ENCODE assay signal across 27 cellular contexts in the genomic region with DNA sequence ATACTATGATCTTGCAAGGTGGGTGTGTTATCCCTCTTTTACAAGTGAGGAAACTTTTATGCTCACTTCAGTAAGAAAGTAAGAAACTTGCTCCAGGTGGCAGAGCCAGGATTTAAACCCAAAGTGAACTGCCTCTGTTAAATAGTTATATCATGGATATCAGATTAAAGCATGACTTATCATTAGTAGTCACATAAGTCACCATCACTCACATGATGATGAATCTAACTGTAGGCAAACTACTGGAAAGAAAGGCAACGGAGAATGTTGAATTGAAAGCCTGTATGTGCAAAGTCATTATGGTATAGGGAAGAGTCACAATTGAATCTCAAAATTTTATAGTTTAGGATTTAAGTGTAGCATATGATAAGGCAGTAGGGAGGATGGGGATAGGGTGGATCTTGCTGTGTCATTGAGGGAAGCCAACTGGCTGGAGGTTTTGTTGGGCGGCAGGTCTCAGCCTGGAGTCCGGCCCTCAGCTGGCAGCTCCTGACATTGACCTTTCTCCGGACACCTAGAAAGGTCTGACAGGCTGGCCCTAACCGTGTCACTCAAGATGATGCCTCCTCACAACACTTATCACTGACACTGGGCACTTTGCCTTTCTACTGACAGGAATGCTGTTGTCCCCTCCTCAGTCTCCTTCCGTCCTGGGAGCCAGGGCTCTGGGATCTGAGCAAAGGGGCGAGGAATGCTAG.
DNase-seq lines count a peak whose midpoint lies in the region; ATAC-seq and TF ChIP-seq lines count a peak whose summit lies in the region.
"Had no signal": no experiment of that assay in that cellular context is flagged by ENCODE, and none has a peak within 500 bp of the region (broad histone marks: within the 10 kb centered on the region; RNA-seq: fewer than 3 reads in every experiment).

No MANE protein-coding gene starts in this region.

- peak; percentile 84 for ATAC-seq in PC-3
- peak; percentile 23 for ATAC-seq in left lobe of liver
- ATAC-seq: activated CD8-positive, alpha-beta memory T cell treated with anti-CD3 and anti-CD28 coated beads, Interleukin-2, amount 10 ng/mL, durations not matched to agents 7 days and 5 days; lower lobe of right lung; stimulated activated naive CD8-positive, alpha-beta T cell treated with anti-CD3 and anti-CD28 coated beads, Interleukin-15, amount 100 ng/mL, for 72 hours had no signal

- H3K4me1 ChIP-seq in PC-3 (ENCODE audit: insufficient read depth, low read length) (peaks cover 33% of the 10 kb centered on the region), fibroblast of lung (ENCODE audit: control insufficient read depth, extremely low read depth, insufficient read depth, low read length) (peaks cover 2% of the 10 kb centered on the region)
- H3K4me1 ChIP-seq: lower lobe of right lung, neural progenitor cell, sigmoid colon, thyroid gland had no signal

- H3K4me3 ChIP-seq in PC-3 (ENCODE audit: low read length) (peak overlapping the region; percentile 22; the same call in 1 of the 2 replicates), fibroblast of lung (replicated peaks in 1 of 4; ENCODE audit: control extremely low read depth in 1 of 4, insufficient read depth in 1 of 4, low read depth in 3 of 4, low read length in 4 of 4) (no peak overlapping the region)
- H3K4me3 ChIP-seq: dorsolateral prefrontal cortex, lower lobe of right lung, neural progenitor cell, sigmoid colon, SK-N-MC, thyroid gland had no signal

- H3K79me2 ChIP-seq in PC-3 (ENCODE audit: low read length) (no peaks in the 10 kb centered on the region), fibroblast of lung (ENCODE audit: control insufficient read depth, insufficient read depth, low read length) (no peaks in the 10 kb centered on the region)

- no peak overlapping the region for H3K27ac Mint-ChIP-seq in chondrocyte (ENCODE audit: unreplicated experiment)
- H3K27ac Mint-ChIP-seq: activated CD8-positive, alpha-beta memory T cell treated with anti-CD3 and anti-CD28 coated beads, Interleukin-2, amount 10 ng/mL, durations not matched to agents 7 days and 5 days; neural progenitor cell had no signal

- BruUV-seq in PC-3 (replicated peaks; lab: Mats Ljungman, UMichigan): no TSS peak

- no peaks in the 10 kb centered on the region for H4K20me1 ChIP-seq in PC-3 (ENCODE audit: low read length)
- H4K20me1 ChIP-seq in fibroblast of lung (ENCODE audit: control insufficient read depth, extremely low read depth, insufficient read depth, low read length): no peaks in the 10 kb centered on the region

- no peak for TF ChIP-seq CTCF in PC-3 (conservative IDR thresholded peaks at IDR 0.05; ENCODE audit: low read depth, low read length)
- no peak for TF ChIP-seq CTCF in fibroblast of lung (conservative IDR thresholded peaks at IDR 0.05 in 1 of 2, IDR thresholded peaks at IDR 0.05 in 1 of 2; ENCODE audit: low read depth in 1 of 2, low read length in 2 of 2)
- no peak for TF ChIP-seq CTCF in chondrocyte (IDR thresholded peaks at IDR 0.05)

- H3K4me2 ChIP-seq in PC-3 (ENCODE audit: low read length) (peak overlapping the region; percentile 60), fibroblast of lung (ENCODE audit: extremely low read depth, insufficient read depth, low read length) (peak overlapping the region; percentile 8)
- H3K4me2 ChIP-seq: KMS-11, neural progenitor cell had no signal

- H3K36me3 Mint-ChIP-seq in chondrocyte (ENCODE audit: low read depth): peaks cover 27% of the 10 kb centered on the region

- H2AFZ ChIP-seq in PC-3 (ENCODE audit: low read length) (no peak overlapping the region), fibroblast of lung (ENCODE audit: low read length) (no peak overlapping the region)
- H2AFZ ChIP-seq: neural progenitor cell had no signal

- DNase-seq in HCEC 1CT (peak; percentile 65), PC-3 (peak; percentile 93), fibroblast of lung (ENCODE audit: low read depth in 2 of 2) (peak in 1 of 2 donors; percentile 4), left lobe of liver (ENCODE audit: low spot score) (no peak), DMS53 treated with DMSO at 0.1 percent for 48 hours (lab: John Stamatoyannopoulos, UW; ENCODE audit: unreplicated experiment) (no peak), chondrocyte (ENCODE audit: low spot score) (no peak), kidney glomerular epithelial cell (lab: John Stamatoyannopoulos, UW) (no peak)
- DNase-seq: activated CD4-positive, alpha-beta T cell treated with anti-CD3 and anti-CD28 coated beads, Interleukin-2, amount 10 ng/mL, durations not matched to agents 7 days and 5 days; activated CD8-positive, alpha-beta memory T cell treated with anti-CD3 and anti-CD28 coated beads, Interleukin-2, amount 10 ng/mL, durations not matched to agents 7 days and 5 days; activated naive CD4-positive, alpha-beta T cell treated with anti-CD3 and anti-CD28 coated beads, Interleukin-2, amount 50 U/mL, for 16 hours; amygdala; dorsolateral prefrontal cortex; hypothalamus; lower lobe of right lung; NCI-H1048; NCI-H1930; NCI-H526; posterior cingulate gyrus; RPMI8226; sigmoid colon; stimulated activated CD4-positive, alpha-beta T cell treated with anti-CD3 and anti-CD28 coated beads, Interleukin-15, amount 100 ng/mL, for 24 hours; stimulated activated naive CD8-positive, alpha-beta T cell treated with anti-CD3 and anti-CD28 coated beads, Interleukin-15, amount 100 ng/mL, for 72 hours; thyroid gland; WERI-Rb-1 had no signal

- H3K9ac ChIP-seq in PC-3 (ENCODE audit: low read length): peak overlapping the region; percentile 66
- no peak overlapping the region for H3K9ac ChIP-seq in fibroblast of lung (ENCODE audit: insufficient read depth, low read length)
- H3K9ac ChIP-seq: KMS-11, neural progenitor cell had no signal

- CTCF ChIA-PET in PC-3 (lab: Charles Lee): no interaction called here

- peaks cover 2% of the 10 kb centered on the region for H3K4me1 Mint-ChIP-seq in chondrocyte (ENCODE audit: low read depth)
- H3K4me1 Mint-ChIP-seq: neural progenitor cell; stimulated activated naive CD8-positive, alpha-beta T cell treated with anti-CD3 and anti-CD28 coated beads, Interleukin-15, amount 100 ng/mL, for 72 hours had no signal

- H3K36me3 ChIP-seq in PC-3 (ENCODE audit: low read depth, low read length) (peaks cover 47% of the 10 kb centered on the region), fibroblast of lung (ENCODE audit: control insufficient read depth, insufficient read depth, low read length) (peaks cover 2% of the 10 kb centered on the region)

- no peaks in the 10 kb centered on the region for H3K9me3 Mint-ChIP-seq in chondrocyte (ENCODE audit: low read depth)
- H3K9me3 Mint-ChIP-seq: activated CD4-positive, alpha-beta T cell treated with anti-CD3 and anti-CD28 coated beads, Interleukin-2, amount 10 ng/mL, durations not matched to agents 7 days and 5 days; neural progenitor cell; stimulated activated naive CD8-positive, alpha-beta T cell treated with anti-CD3 and anti-CD28 coated beads, Interleukin-15, amount 100 ng/mL, for 72 hours had no signal

- no peak overlapping the region for H3K4me3 Mint-ChIP-seq in chondrocyte (ENCODE audit: unreplicated experiment)
- H3K4me3 Mint-ChIP-seq: activated CD4-positive, alpha-beta T cell treated with anti-CD3 and anti-CD28 coated beads, Interleukin-2, amount 10 ng/mL, durations not matched to agents 7 days and 5 days; activated CD8-positive, alpha-beta memory T cell treated with anti-CD3 and anti-CD28 coated beads, Interleukin-2, amount 10 ng/mL, durations not matched to agents 7 days and 5 days; neural progenitor cell; stimulated activated naive CD8-positive, alpha-beta T cell treated with anti-CD3 and anti-CD28 coated beads, Interleukin-15, amount 100 ng/mL, for 72 hours had no signal

- H3K27me3 ChIP-seq in PC-3 (ENCODE audit: low read length): no peaks in the 10 kb centered on the region
- no peaks in the 10 kb centered on the region for H3K27me3 ChIP-seq in fibroblast of lung (ENCODE audit: control insufficient read depth, insufficient read depth, low read length)
- H3K27me3 ChIP-seq: dorsolateral prefrontal cortex, neural progenitor cell, sigmoid colon, thyroid gland had no signal

- H3K9me3 ChIP-seq in PC-3 (ENCODE audit: low read length): no peaks in the 10 kb centered on the region
- no peaks in the 10 kb centered on the region for H3K9me3 ChIP-seq in fibroblast of lung (ENCODE audit: control insufficient read depth, insufficient read depth, low read depth, low read length)
- H3K9me3 ChIP-seq: lower lobe of right lung, sigmoid colon, thyroid gland had no signal

- H3K9me2 ChIP-seq in PC-3 (replicated peaks; ENCODE audit: low read length): no peaks in the 10 kb centered on the region

- peak overlapping the region; percentile 93 for H3K27ac ChIP-seq in PC-3 (ENCODE audit: low read length)
- no peak overlapping the region for H3K27ac ChIP-seq in fibroblast of lung (ENCODE audit: insufficient read depth, low read length)
- H3K27ac ChIP-seq: dorsolateral prefrontal cortex, KMS-11, lower lobe of right lung, neural progenitor cell, sigmoid colon, SK-N-MC, thyroid gland, WERI-Rb-1 had no signal

- H3F3A ChIP-seq in PC-3 (ENCODE audit: low read length, unreplicated experiment): peaks cover 10% of the 10 kb centered on the region

- POLR2A ChIA-PET in PC-3 (lab: Charles Lee; ENCODE audit: unreplicated experiment): no interaction called here

- intact Hi-C loops in PC-3 (cut with micrococcal nuclease): no loop called here

- no peaks in the 10 kb centered on the region for H3K27me3 Mint-ChIP-seq in chondrocyte (ENCODE audit: low read depth)
- H3K27me3 Mint-ChIP-seq: activated CD4-positive, alpha-beta T cell treated with anti-CD3 and anti-CD28 coated beads, Interleukin-2, amount 10 ng/mL, durations not matched to agents 7 days and 5 days; activated CD8-positive, alpha-beta memory T cell treated with anti-CD3 and anti-CD28 coated beads, Interleukin-2, amount 10 ng/mL, durations not matched to agents 7 days and 5 days; stimulated activated naive CD8-positive, alpha-beta T cell treated with anti-CD3 and anti-CD28 coated beads, Interleukin-15, amount 100 ng/mL, for 72 hours had no signal

Comparison
In these comparisons a context has a peak if more than half of its experiments do, and no peak if none do; other contexts are left out.
1. DNase-seq: peak in HCEC 1CT (single experiment) and PC-3 (single experiment); none in left lobe of liver (single experiment), DMS53 treated with DMSO at 0.1 percent for 48 hours (single experiment), chondrocyte (single experiment) and kidney glomerular epithelial cell (single experiment).